In the genomic region with DNA sequence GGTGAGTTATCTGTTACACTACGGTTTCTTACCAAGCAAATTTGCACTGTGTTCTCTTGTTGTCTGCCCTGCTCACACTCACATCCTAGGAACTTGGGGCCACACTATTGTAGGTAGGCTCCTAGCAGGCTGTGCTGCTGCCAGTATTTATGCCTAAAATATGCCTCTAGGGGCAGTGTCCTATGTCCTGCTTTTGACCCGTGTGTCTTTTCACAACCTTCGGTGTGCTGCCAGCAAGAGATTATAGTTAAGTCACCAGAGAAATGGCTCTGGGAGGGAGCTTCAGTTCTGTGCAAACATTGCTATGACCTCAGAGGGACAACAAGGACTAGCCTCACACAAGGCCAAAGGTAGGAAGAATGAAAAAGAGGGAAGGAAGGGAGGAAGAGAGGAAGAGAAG, we compare ENCODE assay signal across 8 cellular contexts. TPM values are rescaled to one million over a fixed set of nuclear protein-coding genes. Genes with fewer than 3 reads are reported as not detected.
A peak's percentile ranks its signal among the peaks of the same experiment; 100 is the strongest.
DNase-seq lines count a peak whose midpoint lies in the region; ATAC-seq and TF ChIP-seq lines count a peak whose summit lies in the region.

No MANE protein-coding gene starts in this region.

- H3K27ac Mint-ChIP-seq in Calu3 (ENCODE audit: unreplicated experiment), result no peak overlapping the region
- H3K27ac Mint-ChIP-seq in effector memory CD8-positive, alpha-beta T cell, result no peak overlapping the region

- TF ChIP-seq CTCF in Calu3 (IDR thresholded peaks at IDR 0.05; ENCODE audit: unreplicated experiment) (peak; percentile 43), KMS-11 (conservative IDR thresholded peaks at IDR 0.05; ENCODE audit: low read depth, low read length) (0 out of 2 replicates have a peak, but pooled peaks have one; percentile 35), colonic mucosa (IDR thresholded peaks at IDR 0.05) (no peak)

- no peaks in the 10 kb centered on the region for H4K20me1 ChIP-seq in KMS-11 (ENCODE audit: insufficient read depth)

- no peaks in the 10 kb centered on the region for H3K9me3 ChIP-seq in colonic mucosa

- no peaks in the 10 kb centered on the region for H3K36me3 Mint-ChIP-seq in Calu3 (ENCODE audit: insufficient read depth, unreplicated experiment)
- no peaks in the 10 kb centered on the region for H3K36me3 Mint-ChIP-seq in effector memory CD8-positive, alpha-beta T cell (ENCODE audit: insufficient read depth)

- peaks cover 8% of the 10 kb centered on the region for H3K4me1 Mint-ChIP-seq in Calu3 (ENCODE audit: low read depth, unreplicated experiment)
- peaks cover 0 to 3% of the 10 kb centered on the region in 2 donors for H3K4me1 Mint-ChIP-seq in effector memory CD8-positive, alpha-beta T cell (ENCODE audit: low read depth in 2 of 2)

- no peaks in the 10 kb centered on the region for H3K36me3 ChIP-seq in KMS-11 (ENCODE audit: insufficient read depth)
- no peaks in the 10 kb centered on the region for H3K36me3 ChIP-seq in colonic mucosa

- no peak overlapping the region for H3K9ac ChIP-seq in KMS-11
- no peak overlapping the region for H3K9ac ChIP-seq in colonic mucosa (ENCODE audit: low read depth in 2 of 2, low read length in 2 of 2)

- no peak overlapping the region for H3K4me3 ChIP-seq in KMS-11 (IDR thresholded peaks at IDR 0.05; ENCODE audit: insufficient read depth, low read depth, low read length)
- no peak overlapping the region for H3K4me3 ChIP-seq in colonic mucosa

- H3K27me3 Mint-ChIP-seq in Calu3 (ENCODE audit: unreplicated experiment), result no peaks in the 10 kb centered on the region
- peaks cover 18 to 35% of the 10 kb centered on the region in 2 donors for H3K27me3 Mint-ChIP-seq in effector memory CD8-positive, alpha-beta T cell

- no peak overlapping the region for H3K4me2 ChIP-seq in KMS-11

- intact Hi-C loops in Calu3 (cut with micrococcal nuclease; ENCODE audit: unreplicated experiment) (no loop called here), posterior cingulate gyrus (cut with DNase I) (no loop called here), colonic mucosa (cut with DNase I) (no loop called here)

- H3K4me1 ChIP-seq in KMS-11 (ENCODE audit: low read depth, poor library complexity, severe bottlenecking) (no peaks in the 10 kb centered on the region), colonic mucosa (no peaks in the 10 kb centered on the region)

- no peak overlapping the region for H3K4me3 Mint-ChIP-seq in Calu3 (ENCODE audit: low read depth, unreplicated experiment)
- H3K4me3 Mint-ChIP-seq in effector memory CD8-positive, alpha-beta T cell, result no peak overlapping the region

- no peaks in the 10 kb centered on the region for H3K9me3 Mint-ChIP-seq in Calu3 (ENCODE audit: low read depth, unreplicated experiment)
- H3K9me3 Mint-ChIP-seq in effector memory CD8-positive, alpha-beta T cell, result no peaks in the 10 kb centered on the region

- CTCF ChIA-PET in Calu3 (lab: Charles Lee), result interaction anchor here (0.6 to 1.1 kb wide), 2 partner anchors 62 to 68 kb away, joined by 3 to 4 read pairs; no protein-coding TSS in a partner anchor

- no TSS peak for BruUV-seq in Calu3 (replicated peaks; lab: Mats Ljungman, UMichigan)

- peak; percentile 93 for ATAC-seq in GM21367 (IDR thresholded peaks at IDR 0.05; ENCODE audit: unreplicated experiment)
- ATAC-seq in effector memory CD8-positive, alpha-beta T cell (replicated peaks), result peak; percentile 27

- no peaks in the 10 kb centered on the region for H3K27me3 ChIP-seq in KMS-11 (ENCODE audit: insufficient read depth, low read depth)
- H3K27me3 ChIP-seq in colonic mucosa, result no peaks in the 10 kb centered on the region

- no peaks in the 10 kb centered on the region for H3K79me2 ChIP-seq in KMS-11 (ENCODE audit: insufficient read depth, low read depth)

- H3K27ac ChIP-seq in KMS-11, result no peak overlapping the region
- no peak overlapping the region for H3K27ac ChIP-seq in colonic mucosa

- DNase-seq in Calu3 (peak; percentile 30), posterior cingulate gyrus (no peak), GM19238 (ENCODE audit: insufficient read length, low spot score) (no peak), colonic mucosa (no peak), activated T-cell treated with anti-CD3 and anti-CD28 coated beads for 4 hours (no peak)
- no peak for DNase-seq in effector memory CD8-positive, alpha-beta T cell

- H2AFZ ChIP-seq in KMS-11 (ENCODE audit: low read depth), result no peak overlapping the region

RNA-seq across cellular contexts. Expression of a gene that starts 8.9 kb away (rescaled TPM):
- total RNA-seq in Calu3 (2022) (not detected in 2 replicates), colonic mucosa (not detected)

RNA-seq across cellular contexts. Expression of a gene that starts 25.6 kb away (rescaled TPM):
- total RNA-seq in Calu3 (2022), result not detected in 2 replicates
- not detected for total RNA-seq in colonic mucosa

RNA-seq across cellular contexts. Expression of a gene that starts 28.4 kb away (rescaled TPM):
- total RNA-seq in Calu3 (2022), result not detected in 2 replicates
- not detected for total RNA-seq in colonic mucosa

RNA-seq across cellular contexts. Expression of a gene that starts 46.0 kb away (rescaled TPM):
- total RNA-seq in Calu3 (2022), result not detected in 2 replicates
- total RNA-seq in colonic mucosa, result not detected
